Comparison of ENCODE assay signal across 2 cellular contexts in the genomic region with DNA sequence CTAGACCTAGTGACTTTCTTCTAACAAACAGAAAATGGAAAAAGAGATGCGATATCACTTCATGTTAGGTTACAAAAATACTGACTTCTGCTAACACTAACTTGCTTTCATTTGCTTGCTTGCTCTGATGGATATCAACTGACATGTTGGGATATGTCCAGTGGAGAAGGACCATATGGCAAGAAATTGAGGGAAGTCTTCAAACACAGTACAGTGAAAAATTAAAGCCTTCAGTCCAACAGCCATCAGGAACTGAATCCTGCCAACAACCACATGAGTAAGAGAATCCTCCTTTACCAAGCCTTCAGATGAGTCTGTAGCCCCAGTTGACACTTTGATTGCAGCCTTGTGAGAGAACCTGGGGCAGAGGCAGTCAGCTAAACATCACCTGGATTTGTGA.
TF ChIP-seq lines count a peak whose summit lies in the region.

No MANE protein-coding gene starts in this region.

TF ChIP-seq in GM23338, 12 proteins besides CTCF, POLR2A, EP300 and RAD21 (continued from another document):
- TF ChIP-seq EZH2 (IDR thresholded peaks at IDR 0.05; ENCODE audit: low read depth, unreplicated experiment), result no peak
- TF ChIP-seq NANOG (IDR thresholded peaks at IDR 0.05; ENCODE audit: borderline replicate concordance), result no peak
- TF ChIP-seq CREB1 (CRISPR knock-in tag; IDR thresholded peaks at IDR 0.05; ENCODE audit: low read depth), result no peak

TF ChIP-seq in WTC11, 78 proteins besides CTCF, POLR2A, EP300 and RAD21:
- TF ChIP-seq, protein P1, sequence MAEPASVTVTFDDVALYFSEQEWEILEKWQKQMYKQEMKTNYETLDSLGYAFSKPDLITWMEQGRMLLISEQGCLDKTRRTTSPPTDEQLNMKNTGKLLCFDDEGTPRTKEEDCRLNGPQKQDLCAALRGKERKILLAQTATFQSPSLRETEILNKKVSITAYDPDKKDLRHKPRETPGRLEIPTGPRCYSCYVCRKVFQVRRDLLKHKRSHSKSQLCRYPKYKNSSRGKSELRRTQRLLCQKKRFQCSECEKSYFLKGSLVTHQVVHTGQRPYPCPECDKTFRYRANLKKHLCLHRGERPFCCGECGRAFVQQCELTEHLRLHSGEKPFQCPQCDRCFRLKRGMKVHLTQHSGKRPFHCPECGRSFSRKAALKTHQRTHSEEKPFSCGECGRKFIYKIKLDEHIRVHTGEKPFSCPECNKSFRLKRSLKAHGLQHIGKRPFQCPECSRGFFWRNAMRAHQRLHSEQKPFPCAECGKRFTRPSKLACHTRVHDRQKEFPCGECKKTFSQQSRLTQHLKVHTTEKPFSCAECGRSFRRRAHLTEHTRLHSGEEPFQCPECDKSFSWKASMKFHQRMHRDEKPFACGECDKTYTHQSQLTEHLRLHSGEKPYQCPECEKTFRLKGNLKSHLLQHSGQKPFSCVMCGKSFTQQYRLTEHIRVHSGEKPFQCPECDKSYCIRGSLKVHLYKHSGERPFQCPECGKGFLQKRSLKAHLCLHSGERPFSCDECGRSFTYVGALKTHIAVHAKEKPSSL (CRISPR knock-in tag; conservative IDR thresholded peaks at IDR 0.05), result no peak
- TF ChIP-seq NFATC4 (CRISPR knock-in tag; IDR thresholded peaks at IDR 0.05), result no peak
- TF ChIP-seq, protein P2, sequence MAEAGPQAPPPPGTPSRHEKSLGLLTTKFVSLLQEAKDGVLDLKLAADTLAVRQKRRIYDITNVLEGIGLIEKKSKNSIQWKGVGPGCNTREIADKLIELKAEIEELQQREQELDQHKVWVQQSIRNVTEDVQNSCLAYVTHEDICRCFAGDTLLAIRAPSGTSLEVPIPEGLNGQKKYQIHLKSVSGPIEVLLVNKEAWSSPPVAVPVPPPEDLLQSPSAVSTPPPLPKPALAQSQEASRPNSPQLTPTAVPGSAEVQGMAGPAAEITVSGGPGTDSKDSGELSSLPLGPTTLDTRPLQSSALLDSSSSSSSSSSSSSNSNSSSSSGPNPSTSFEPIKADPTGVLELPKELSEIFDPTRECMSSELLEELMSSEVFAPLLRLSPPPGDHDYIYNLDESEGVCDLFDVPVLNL (CRISPR knock-in tag; IDR thresholded peaks at IDR 0.05; ENCODE audit: borderline replicate concordance, low read depth), result no peak
- TF ChIP-seq ZNF396 (CRISPR knock-in tag; IDR thresholded peaks at IDR 0.05; ENCODE audit: borderline replicate concordance), result no peak
- TF ChIP-seq, protein P3, sequence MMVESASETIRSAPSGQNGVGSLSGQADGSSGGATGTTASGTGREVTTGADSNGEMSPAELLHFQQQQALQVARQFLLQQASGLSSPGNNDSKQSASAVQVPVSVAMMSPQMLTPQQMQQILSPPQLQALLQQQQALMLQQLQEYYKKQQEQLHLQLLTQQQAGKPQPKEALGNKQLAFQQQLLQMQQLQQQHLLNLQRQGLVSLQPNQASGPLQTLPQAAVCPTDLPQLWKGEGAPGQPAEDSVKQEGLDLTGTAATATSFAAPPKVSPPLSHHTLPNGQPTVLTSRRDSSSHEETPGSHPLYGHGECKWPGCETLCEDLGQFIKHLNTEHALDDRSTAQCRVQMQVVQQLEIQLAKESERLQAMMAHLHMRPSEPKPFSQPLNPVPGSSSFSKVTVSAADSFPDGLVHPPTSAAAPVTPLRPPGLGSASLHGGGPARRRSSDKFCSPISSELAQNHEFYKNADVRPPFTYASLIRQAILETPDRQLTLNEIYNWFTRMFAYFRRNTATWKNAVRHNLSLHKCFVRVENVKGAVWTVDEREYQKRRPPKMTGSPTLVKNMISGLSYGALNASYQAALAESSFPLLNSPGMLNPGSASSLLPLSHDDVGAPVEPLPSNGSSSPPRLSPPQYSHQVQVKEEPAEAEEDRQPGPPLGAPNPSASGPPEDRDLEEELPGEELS (CRISPR knock-in tag; IDR thresholded peaks at IDR 0.05), result no peak
- TF ChIP-seq ZBTB21 (CRISPR knock-in tag; IDR thresholded peaks at IDR 0.05; ENCODE audit: borderline replicate concordance), result no peak
- TF ChIP-seq, protein P4, sequence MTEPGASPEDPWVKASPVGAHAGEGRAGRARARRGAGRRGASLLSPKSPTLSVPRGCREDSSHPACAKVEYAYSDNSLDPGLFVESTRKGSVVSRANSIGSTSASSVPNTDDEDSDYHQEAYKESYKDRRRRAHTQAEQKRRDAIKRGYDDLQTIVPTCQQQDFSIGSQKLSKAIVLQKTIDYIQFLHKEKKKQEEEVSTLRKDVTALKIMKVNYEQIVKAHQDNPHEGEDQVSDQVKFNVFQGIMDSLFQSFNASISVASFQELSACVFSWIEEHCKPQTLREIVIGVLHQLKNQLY (CRISPR knock-in tag; IDR thresholded peaks at IDR 0.05), result no peak
- TF ChIP-seq, protein P5, sequence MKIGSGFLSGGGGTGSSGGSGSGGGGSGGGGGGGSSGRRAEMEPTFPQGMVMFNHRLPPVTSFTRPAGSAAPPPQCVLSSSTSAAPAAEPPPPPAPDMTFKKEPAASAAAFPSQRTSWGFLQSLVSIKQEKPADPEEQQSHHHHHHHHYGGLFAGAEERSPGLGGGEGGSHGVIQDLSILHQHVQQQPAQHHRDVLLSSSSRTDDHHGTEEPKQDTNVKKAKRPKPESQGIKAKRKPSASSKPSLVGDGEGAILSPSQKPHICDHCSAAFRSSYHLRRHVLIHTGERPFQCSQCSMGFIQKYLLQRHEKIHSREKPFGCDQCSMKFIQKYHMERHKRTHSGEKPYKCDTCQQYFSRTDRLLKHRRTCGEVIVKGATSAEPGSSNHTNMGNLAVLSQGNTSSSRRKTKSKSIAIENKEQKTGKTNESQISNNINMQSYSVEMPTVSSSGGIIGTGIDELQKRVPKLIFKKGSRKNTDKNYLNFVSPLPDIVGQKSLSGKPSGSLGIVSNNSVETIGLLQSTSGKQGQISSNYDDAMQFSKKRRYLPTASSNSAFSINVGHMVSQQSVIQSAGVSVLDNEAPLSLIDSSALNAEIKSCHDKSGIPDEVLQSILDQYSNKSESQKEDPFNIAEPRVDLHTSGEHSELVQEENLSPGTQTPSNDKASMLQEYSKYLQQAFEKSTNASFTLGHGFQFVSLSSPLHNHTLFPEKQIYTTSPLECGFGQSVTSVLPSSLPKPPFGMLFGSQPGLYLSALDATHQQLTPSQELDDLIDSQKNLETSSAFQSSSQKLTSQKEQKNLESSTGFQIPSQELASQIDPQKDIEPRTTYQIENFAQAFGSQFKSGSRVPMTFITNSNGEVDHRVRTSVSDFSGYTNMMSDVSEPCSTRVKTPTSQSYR (CRISPR knock-in tag; IDR thresholded peaks at IDR 0.05), result no peak
- TF ChIP-seq, protein P6, sequence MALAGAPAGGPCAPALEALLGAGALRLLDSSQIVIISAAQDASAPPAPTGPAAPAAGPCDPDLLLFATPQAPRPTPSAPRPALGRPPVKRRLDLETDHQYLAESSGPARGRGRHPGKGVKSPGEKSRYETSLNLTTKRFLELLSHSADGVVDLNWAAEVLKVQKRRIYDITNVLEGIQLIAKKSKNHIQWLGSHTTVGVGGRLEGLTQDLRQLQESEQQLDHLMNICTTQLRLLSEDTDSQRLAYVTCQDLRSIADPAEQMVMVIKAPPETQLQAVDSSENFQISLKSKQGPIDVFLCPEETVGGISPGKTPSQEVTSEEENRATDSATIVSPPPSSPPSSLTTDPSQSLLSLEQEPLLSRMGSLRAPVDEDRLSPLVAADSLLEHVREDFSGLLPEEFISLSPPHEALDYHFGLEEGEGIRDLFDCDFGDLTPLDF (CRISPR knock-in tag; IDR thresholded peaks at IDR 0.05), result no peak
- TF ChIP-seq, protein P7, sequence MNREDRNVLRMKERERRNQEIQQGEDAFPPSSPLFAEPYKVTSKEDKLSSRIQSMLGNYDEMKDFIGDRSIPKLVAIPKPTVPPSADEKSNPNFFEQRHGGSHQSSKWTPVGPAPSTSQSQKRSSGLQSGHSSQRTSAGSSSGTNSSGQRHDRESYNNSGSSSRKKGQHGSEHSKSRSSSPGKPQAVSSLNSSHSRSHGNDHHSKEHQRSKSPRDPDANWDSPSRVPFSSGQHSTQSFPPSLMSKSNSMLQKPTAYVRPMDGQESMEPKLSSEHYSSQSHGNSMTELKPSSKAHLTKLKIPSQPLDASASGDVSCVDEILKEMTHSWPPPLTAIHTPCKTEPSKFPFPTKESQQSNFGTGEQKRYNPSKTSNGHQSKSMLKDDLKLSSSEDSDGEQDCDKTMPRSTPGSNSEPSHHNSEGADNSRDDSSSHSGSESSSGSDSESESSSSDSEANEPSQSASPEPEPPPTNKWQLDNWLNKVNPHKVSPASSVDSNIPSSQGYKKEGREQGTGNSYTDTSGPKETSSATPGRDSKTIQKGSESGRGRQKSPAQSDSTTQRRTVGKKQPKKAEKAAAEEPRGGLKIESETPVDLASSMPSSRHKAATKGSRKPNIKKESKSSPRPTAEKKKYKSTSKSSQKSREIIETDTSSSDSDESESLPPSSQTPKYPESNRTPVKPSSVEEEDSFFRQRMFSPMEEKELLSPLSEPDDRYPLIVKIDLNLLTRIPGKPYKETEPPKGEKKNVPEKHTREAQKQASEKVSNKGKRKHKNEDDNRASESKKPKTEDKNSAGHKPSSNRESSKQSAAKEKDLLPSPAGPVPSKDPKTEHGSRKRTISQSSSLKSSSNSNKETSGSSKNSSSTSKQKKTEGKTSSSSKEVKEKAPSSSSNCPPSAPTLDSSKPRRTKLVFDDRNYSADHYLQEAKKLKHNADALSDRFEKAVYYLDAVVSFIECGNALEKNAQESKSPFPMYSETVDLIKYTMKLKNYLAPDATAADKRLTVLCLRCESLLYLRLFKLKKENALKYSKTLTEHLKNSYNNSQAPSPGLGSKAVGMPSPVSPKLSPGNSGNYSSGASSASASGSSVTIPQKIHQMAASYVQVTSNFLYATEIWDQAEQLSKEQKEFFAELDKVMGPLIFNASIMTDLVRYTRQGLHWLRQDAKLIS (CRISPR knock-in tag; IDR thresholded peaks at IDR 0.05; ENCODE audit: borderline replicate concordance), result no peak
- TF ChIP-seq, protein P8, sequence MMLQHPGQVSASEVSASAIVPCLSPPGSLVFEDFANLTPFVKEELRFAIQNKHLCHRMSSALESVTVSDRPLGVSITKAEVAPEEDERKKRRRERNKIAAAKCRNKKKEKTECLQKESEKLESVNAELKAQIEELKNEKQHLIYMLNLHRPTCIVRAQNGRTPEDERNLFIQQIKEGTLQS (CRISPR knock-in tag; conservative IDR thresholded peaks at IDR 0.05), result no peak
- TF ChIP-seq MXD4 (CRISPR knock-in tag; IDR thresholded peaks at IDR 0.05; ENCODE audit: borderline replicate concordance), result no peak
- TF ChIP-seq, protein P9, sequence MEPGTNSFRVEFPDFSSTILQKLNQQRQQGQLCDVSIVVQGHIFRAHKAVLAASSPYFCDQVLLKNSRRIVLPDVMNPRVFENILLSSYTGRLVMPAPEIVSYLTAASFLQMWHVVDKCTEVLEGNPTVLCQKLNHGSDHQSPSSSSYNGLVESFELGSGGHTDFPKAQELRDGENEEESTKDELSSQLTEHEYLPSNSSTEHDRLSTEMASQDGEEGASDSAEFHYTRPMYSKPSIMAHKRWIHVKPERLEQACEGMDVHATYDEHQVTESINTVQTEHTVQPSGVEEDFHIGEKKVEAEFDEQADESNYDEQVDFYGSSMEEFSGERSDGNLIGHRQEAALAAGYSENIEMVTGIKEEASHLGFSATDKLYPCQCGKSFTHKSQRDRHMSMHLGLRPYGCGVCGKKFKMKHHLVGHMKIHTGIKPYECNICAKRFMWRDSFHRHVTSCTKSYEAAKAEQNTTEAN (CRISPR knock-in tag; IDR thresholded peaks at IDR 0.05), result no peak
- TF ChIP-seq, protein P10, sequence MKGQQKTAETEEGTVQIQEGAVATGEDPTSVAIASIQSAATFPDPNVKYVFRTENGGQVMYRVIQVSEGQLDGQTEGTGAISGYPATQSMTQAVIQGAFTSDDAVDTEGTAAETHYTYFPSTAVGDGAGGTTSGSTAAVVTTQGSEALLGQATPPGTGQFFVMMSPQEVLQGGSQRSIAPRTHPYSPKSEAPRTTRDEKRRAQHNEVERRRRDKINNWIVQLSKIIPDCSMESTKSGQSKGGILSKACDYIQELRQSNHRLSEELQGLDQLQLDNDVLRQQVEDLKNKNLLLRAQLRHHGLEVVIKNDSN (CRISPR knock-in tag; IDR thresholded peaks at IDR 0.05), result no peak
